Comparison of ENCODE assay signal across 1 cellular context in the genomic region with DNA sequence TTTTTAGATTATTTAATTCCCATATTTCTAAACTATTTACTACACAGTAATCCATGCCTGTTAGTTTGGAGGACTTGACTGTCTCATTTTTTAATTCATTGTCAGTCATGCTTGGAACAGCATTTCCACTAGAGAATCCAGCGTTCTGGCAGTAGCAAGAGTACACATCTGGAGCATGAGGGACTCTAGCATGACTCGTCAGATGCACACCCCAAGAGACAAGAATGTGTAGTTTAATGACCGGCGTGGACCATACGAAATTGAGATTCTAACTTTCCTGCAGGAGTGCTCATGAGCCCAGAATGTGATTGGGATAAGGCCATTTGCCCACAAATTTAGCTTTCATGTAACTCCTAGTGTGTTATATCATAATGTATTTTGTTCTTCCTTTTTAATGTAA.
TF ChIP-seq lines count a peak whose summit lies in the region.

No MANE protein-coding gene starts in this region.

TF ChIP-seq in GM23338, 12 proteins besides CTCF, POLR2A, EP300 and RAD21 (continued from another document):
- no peak for TF ChIP-seq POLR2AphosphoS5 (IDR thresholded peaks at IDR 0.05; ENCODE audit: low read depth)
- TF ChIP-seq ZNF114 (CRISPR knock-in tag; IDR thresholded peaks at IDR 0.05), result no peak
